Comparison of ENCODE assay signal across 20 cellular contexts in the genomic region with DNA sequence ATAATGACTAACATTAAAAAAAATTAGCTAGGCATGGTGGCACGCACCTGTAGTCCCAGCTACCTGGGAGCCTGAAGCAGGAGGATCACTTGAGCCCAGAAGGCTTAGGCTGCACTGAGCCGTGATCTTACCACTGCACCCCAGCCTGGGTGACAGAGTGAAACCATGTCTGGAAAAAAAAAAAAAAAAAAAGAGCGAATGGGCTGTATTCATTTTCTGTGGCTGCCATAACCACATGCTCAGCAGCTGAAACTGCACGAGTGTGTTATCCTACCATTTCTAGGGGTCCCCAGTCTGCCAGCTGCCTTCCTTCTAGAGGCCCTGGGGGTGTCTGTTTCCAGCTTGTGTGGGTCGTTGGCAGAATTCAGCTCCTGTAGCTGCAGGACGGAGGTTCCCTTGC.
"Had no signal": no experiment of that assay in that cellular context is flagged by ENCODE, and none has a peak within 500 bp of the region (broad histone marks: within the 10 kb centered on the region; RNA-seq: fewer than 3 reads in every experiment).

No MANE protein-coding gene starts in this region.

- H3K9me3 Mint-ChIP-seq: activated naive CD8-positive, alpha-beta T cell treated with anti-CD3 and anti-CD28 coated beads, Interleukin-2, amount 10 ng/mL, durations not matched to agents 7 days and 5 days; endodermal cell; nephron progenitor cell; T-helper 2 cell treated with Interferon-gamma antibody and Interleukin-4, amounts not matched to agents 5 μg/mL and 100 μg/mL, for 36 hours had no signal

- H3K4me3 Mint-ChIP-seq: activated naive CD8-positive, alpha-beta T cell treated with anti-CD3 and anti-CD28 coated beads, Interleukin-2, amount 10 ng/mL, durations not matched to agents 7 days and 5 days; endodermal cell; nephron progenitor cell; T-helper 2 cell treated with Interferon-gamma antibody and Interleukin-4, amounts not matched to agents 5 μg/mL and 100 μg/mL, for 36 hours had no signal

- H3K9me3 ChIP-seq: body of pancreas had no signal

- H3K4me3 ChIP-seq: body of pancreas, hepatocyte had no signal

- H3K27ac ChIP-seq: body of pancreas, epithelial cell of prostate, hepatocyte had no signal

- H3K4me1 Mint-ChIP-seq: endodermal cell had no signal

- H2AFZ ChIP-seq: hepatocyte had no signal

- H3K4me1 ChIP-seq: body of pancreas had no signal

- H3K27me3 ChIP-seq: body of pancreas, hepatocyte had no signal

- H3K79me2 ChIP-seq: hepatocyte had no signal

- H3K4me2 ChIP-seq: hepatocyte had no signal

- H3K27me3 Mint-ChIP-seq: activated naive CD8-positive, alpha-beta T cell treated with anti-CD3 and anti-CD28 coated beads, Interleukin-2, amount 10 ng/mL, durations not matched to agents 7 days and 5 days had no signal

- H3K27ac Mint-ChIP-seq: activated naive CD8-positive, alpha-beta T cell treated with anti-CD3 and anti-CD28 coated beads, Interleukin-2, amount 10 ng/mL, durations not matched to agents 7 days and 5 days; endodermal cell; T-helper 2 cell treated with Interferon-gamma antibody and Interleukin-4, amounts not matched to agents 5 μg/mL and 100 μg/mL, for 36 hours had no signal

- ATAC-seq: body of pancreas, left lobe of liver had no signal

- H3K36me3 Mint-ChIP-seq: activated naive CD8-positive, alpha-beta T cell treated with anti-CD3 and anti-CD28 coated beads, Interleukin-2, amount 10 ng/mL, durations not matched to agents 7 days and 5 days had no signal

- DNase-seq: activated CD4-positive, alpha-beta T cell treated with anti-CD3 and anti-CD28 coated beads, Interleukin-2, amount 50 U/mL, for 48 hours; activated naive CD4-positive, alpha-beta T cell treated with Interleukin-2 at 50 U/mL for 16 hours; activated naive CD8-positive, alpha-beta T cell treated with anti-CD3 and anti-CD28 coated beads, Interleukin-2, amount 10 ng/mL, durations not matched to agents 7 days and 5 days; activated T-cell treated with anti-CD3 and anti-CD28 coated beads for 4 hours; body of pancreas; central memory CD4-positive, alpha-beta T cell; endodermal cell; foreskin fibroblast; islet precursor cell; midbrain; nephron progenitor cell; occipital lobe; stimulated activated CD4-positive, alpha-beta T cell treated with anti-CD3 and anti-CD28 coated beads, Interleukin-12 subunit alpha, Interleukin-12 subunit beta, amount 100 ng/mL, for 4 hours; stimulated activated CD4-positive, alpha-beta T cell treated with anti-CD3 and anti-CD28 coated beads, Interleukin-1b, Interleukin-23, amount 100 ng/mL, for 48 hours; stimulated activated CD8-positive, alpha-beta memory T cell treated with anti-CD3 and anti-CD28 coated beads, Interleukin-4, amount 100 ng/mL, for 48 hours; stimulated activated naive CD4-positive, alpha-beta T cell had no signal
